8 cellular contexts compared by ENCODE assay signal in the genomic region with DNA sequence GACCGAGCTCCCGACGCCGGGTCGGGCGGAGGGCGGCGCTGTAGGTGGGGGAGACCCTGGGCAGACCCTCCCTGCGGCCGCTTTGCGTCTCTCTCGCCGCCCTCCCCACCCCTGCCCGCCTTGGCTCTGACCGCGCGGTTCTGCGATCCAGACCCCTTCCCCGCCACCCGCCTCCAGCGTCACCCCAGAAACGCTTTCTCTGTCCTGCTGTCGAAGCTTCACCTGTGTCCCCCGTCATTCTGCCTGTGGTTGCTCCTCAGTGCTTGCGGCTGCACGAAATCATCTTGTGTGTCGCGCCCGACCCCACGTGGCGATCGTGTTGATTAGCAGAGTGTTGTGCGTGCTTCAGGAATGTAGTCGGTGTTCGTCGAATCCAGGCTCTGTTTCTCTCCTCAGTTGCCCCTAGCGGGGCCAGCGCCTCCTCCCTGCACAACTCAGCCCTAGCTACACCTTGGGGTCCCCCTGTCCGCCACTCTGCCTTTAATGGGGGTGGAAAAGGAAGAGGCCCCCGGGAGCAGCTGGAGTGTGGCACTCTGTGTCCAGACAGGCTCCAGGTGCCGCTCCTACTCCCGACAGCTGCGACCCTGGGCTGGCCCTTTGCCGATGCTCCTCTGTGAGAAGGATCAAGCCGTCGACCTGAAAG. TPM values are rescaled to one million over a fixed set of nuclear protein-coding genes. Genes with fewer than 3 reads are reported as not detected.
A peak's percentile ranks its signal among the peaks of the same experiment; 100 is the strongest.
DNase-seq lines count a peak whose midpoint lies in the region; ATAC-seq and TF ChIP-seq lines count a peak whose summit lies in the region.

No MANE protein-coding gene starts in this region.

- H3K27ac ChIP-seq in OCI-LY7 (ENCODE audit: low read depth, low read length, poor library complexity, severe bottlenecking), result no peak overlapping the region
- peak overlapping the region; percentile 87 to 95 (median 92) for H3K27ac ChIP-seq in esophagus squamous epithelium

- H3K4me1 ChIP-seq in OCI-LY7 (ENCODE audit: insufficient read depth, low read length, poor library complexity, severe bottlenecking), result peaks cover 37% of the 10 kb centered on the region
- H3K4me1 ChIP-seq in esophagus squamous epithelium, result peaks cover 21 to 63% (median 26%) of the 10 kb centered on the region in 3 donors

- no peaks in the 10 kb centered on the region for H3K9me3 Mint-ChIP-seq in activated T-cell treated with anti-CD3 and anti-CD28 coated beads, Interleukin-2, amount 50 U/mL, for 72 hours
- no peaks in the 10 kb centered on the region for H3K9me3 Mint-ChIP-seq in naive thymus-derived CD8-positive, alpha-beta T cell
- no peaks in the 10 kb centered on the region for H3K9me3 Mint-ChIP-seq in stimulated activated naive B cell treated with anti-CD40 and anti-IgM and Interleukin-4, amounts not matched to agents 10 μg/mL and 1 μg/mL and 100 μg/mL, for 72 hours

- intact Hi-C loops in OCI-LY7 (cut with micrococcal nuclease; ENCODE audit: unreplicated experiment), result loop anchor here (1.0 to 5.0 kb wide), 3 partner anchors 56 to 244 kb away; partner anchors contain the start of genes BET1L, RIC8A and RNH1
- intact Hi-C loops in esophagus squamous epithelium (cut with DNase I), result no loop called here

- peak; percentile 65 for DNase-seq in GM06990 (ENCODE audit: extremely low read depth, insufficient read length)
- DNase-seq in OCI-LY7 (ENCODE audit: low spot score), result peak; percentile 78
- DNase-seq in activated T-cell treated with anti-CD3 and anti-CD28 coated beads, Interleukin-2, amount 50 U/mL, for 72 hours, result peak; percentile 69 to 74
- peak; percentile 44 for DNase-seq in esophagus squamous epithelium (lab: John Stamatoyannopoulos, UW)
- peak; percentile 69 to 93 (median 84) for DNase-seq in naive thymus-derived CD8-positive, alpha-beta T cell
- peak; percentile 62 for DNase-seq in stimulated activated naive B cell treated with anti-CD40 and anti-IgM and Interleukin-4, amounts not matched to agents 10 μg/mL and 1 μg/mL and 100 μg/mL, for 72 hours
- DNase-seq in NK-92 (lab: John Stamatoyannopoulos, UW; ENCODE audit: unreplicated experiment), result no peak

- no peaks in the 10 kb centered on the region for H3K27me3 ChIP-seq in GM06990 (replicated peaks; ENCODE audit: control insufficient read depth, insufficient read depth, low read length)
- H3K27me3 ChIP-seq in esophagus squamous epithelium, result no peaks in the 10 kb centered on the region

- H3K36me3 ChIP-seq in GM06990 (ENCODE audit: control insufficient read depth, insufficient read depth, low read length), result peaks cover 8% of the 10 kb centered on the region
- peaks cover 10% of the 10 kb centered on the region; the same call in 1 of the 2 replicates for H3K36me3 ChIP-seq in OCI-LY7 (ENCODE audit: insufficient read depth, low read length)
- H3K36me3 ChIP-seq in esophagus squamous epithelium, result peaks cover 0 to 31% (median 0%) of the 10 kb centered on the region in 3 donors

- no peak for TF ChIP-seq POLR2A in esophagus squamous epithelium (IDR thresholded peaks at IDR 0.05)

- CTCF ChIA-PET in OCI-LY7 (lab: Charles Lee; ENCODE audit: unreplicated experiment), result interaction anchor here (0.7 kb wide), 1 partner anchor 751 kb away, joined by 8 read pairs; no protein-coding TSS in a partner anchor

- H3K4me2 ChIP-seq in OCI-LY7 (ENCODE audit: low read length), result peak overlapping the region; percentile 86

- WGBS in esophagus squamous epithelium, 2 donors, result 0 to 19% methylated on average over 4 to 7 of the region's 46 CpGs

- H3K9me2 ChIP-seq in OCI-LY7 (ENCODE audit: insufficient read depth, low read length), result no peaks in the 10 kb centered on the region

- TF ChIP-seq CTCF in GM06990 (IDR thresholded peaks at IDR 0.05; ENCODE audit: insufficient read depth, low read length, poor library complexity, severe bottlenecking) (peak; percentile 32), OCI-LY7 (conservative IDR thresholded peaks at IDR 0.05; ENCODE audit: low read length) (peak; percentile 74), esophagus squamous epithelium (IDR thresholded peaks at IDR 0.05) (peak in 2 of 6 experiments; percentile 19 to 24)

- peaks cover 34% of the 10 kb centered on the region for H3K4me1 Mint-ChIP-seq in activated T-cell treated with anti-CD3 and anti-CD28 coated beads, Interleukin-2, amount 50 U/mL, for 72 hours (ENCODE audit: low read depth)
- peaks cover 19 to 50% (median 34%) of the 10 kb centered on the region in 4 donors for H3K4me1 Mint-ChIP-seq in naive thymus-derived CD8-positive, alpha-beta T cell
- H3K4me1 Mint-ChIP-seq in stimulated activated naive B cell treated with anti-CD40 and anti-IgM and Interleukin-4, amounts not matched to agents 10 μg/mL and 1 μg/mL and 100 μg/mL, for 72 hours, result peaks cover 32 to 46% of the 10 kb centered on the region in 2 donors

- no peaks in the 10 kb centered on the region; the same call in 1 of the 2 replicates for H3K79me2 ChIP-seq in OCI-LY7 (ENCODE audit: insufficient read depth, low read depth, low read length)

- ATAC-seq in HG03442 (IDR thresholded peaks at IDR 0.05; ENCODE audit: unreplicated experiment), result peak; percentile 7
- ATAC-seq in activated T-cell treated with anti-CD3 and anti-CD28 coated beads, Interleukin-2, amount 50 U/mL, for 72 hours (replicated peaks in 1 of 2), result peak; percentile 4 to 15
- ATAC-seq in naive thymus-derived CD8-positive, alpha-beta T cell, result peak; percentile 62 to 64
- peak; percentile 30 to 34 for ATAC-seq in stimulated activated naive B cell treated with anti-CD40 and anti-IgM and Interleukin-4, amounts not matched to agents 10 μg/mL and 1 μg/mL and 100 μg/mL, for 72 hours (replicated peaks)

- BruUV-seq in OCI-LY7 (replicated peaks; lab: Mats Ljungman, UMichigan), result no TSS peak

- peak overlapping the region; percentile 77 for H3K27ac Mint-ChIP-seq in activated T-cell treated with anti-CD3 and anti-CD28 coated beads, Interleukin-2, amount 50 U/mL, for 72 hours
- H3K27ac Mint-ChIP-seq in naive thymus-derived CD8-positive, alpha-beta T cell, result peak overlapping the region; percentile 85 to 98 (median 97)
- peak overlapping the region; percentile 96 for H3K27ac Mint-ChIP-seq in stimulated activated naive B cell treated with anti-CD40 and anti-IgM and Interleukin-4, amounts not matched to agents 10 μg/mL and 1 μg/mL and 100 μg/mL, for 72 hours

- peaks cover 2 to 3% of the 10 kb centered on the region in 2 donors for H3K36me3 Mint-ChIP-seq in activated T-cell treated with anti-CD3 and anti-CD28 coated beads, Interleukin-2, amount 50 U/mL, for 72 hours (ENCODE audit: insufficient read depth in 2 of 2)
- peaks cover 0 to 18% (median 2%) of the 10 kb centered on the region in 3 donors for H3K36me3 Mint-ChIP-seq in naive thymus-derived CD8-positive, alpha-beta T cell
- peaks cover 26 to 35% of the 10 kb centered on the region in 2 donors for H3K36me3 Mint-ChIP-seq in stimulated activated naive B cell treated with anti-CD40 and anti-IgM and Interleukin-4, amounts not matched to agents 10 μg/mL and 1 μg/mL and 100 μg/mL, for 72 hours

- peak overlapping the region; percentile 91 to 93 for H3K4me3 Mint-ChIP-seq in activated T-cell treated with anti-CD3 and anti-CD28 coated beads, Interleukin-2, amount 50 U/mL, for 72 hours
- H3K4me3 Mint-ChIP-seq in naive thymus-derived CD8-positive, alpha-beta T cell, result peak overlapping the region; percentile 87 to 99 (median 97)
- peak overlapping the region; percentile 86 to 94 for H3K4me3 Mint-ChIP-seq in stimulated activated naive B cell treated with anti-CD40 and anti-IgM and Interleukin-4, amounts not matched to agents 10 μg/mL and 1 μg/mL and 100 μg/mL, for 72 hours

- POLR2A ChIA-PET in OCI-LY7 (lab: Charles Lee), result no interaction called here
- POLR2A ChIA-PET in naive thymus-derived CD8-positive, alpha-beta T cell (lab: Charles Lee), result interaction anchor here (0.8 to 7.8 kb wide), 13 partner anchors 36 to 244 kb away, joined by 3 to 144 read pairs (median 7); partner anchors contain the start of genes BET1L, IFITM2, RIC8A and RNH1

- H2AFZ ChIP-seq in OCI-LY7 (ENCODE audit: low read length), result peak overlapping the region; percentile 57; the same call in 1 of the 2 replicates

- no peaks in the 10 kb centered on the region for H4K20me1 ChIP-seq in OCI-LY7 (ENCODE audit: insufficient read depth, low read length)

- H3K9me3 ChIP-seq in OCI-LY7 (ENCODE audit: low read length) (no peaks in the 10 kb centered on the region), esophagus squamous epithelium (no peaks in the 10 kb centered on the region)

- no peaks in the 10 kb centered on the region for H3K27me3 Mint-ChIP-seq in activated T-cell treated with anti-CD3 and anti-CD28 coated beads, Interleukin-2, amount 50 U/mL, for 72 hours (ENCODE audit: low read depth)
- no peaks in the 10 kb centered on the region for H3K27me3 Mint-ChIP-seq in naive thymus-derived CD8-positive, alpha-beta T cell
- H3K27me3 Mint-ChIP-seq in stimulated activated naive B cell treated with anti-CD40 and anti-IgM and Interleukin-4, amounts not matched to agents 10 μg/mL and 1 μg/mL and 100 μg/mL, for 72 hours, result no peaks in the 10 kb centered on the region

- H3K4me3 ChIP-seq in GM06990 (replicated peaks; ENCODE audit: low read depth, low read length), result peak overlapping the region; percentile 84
- peak overlapping the region; percentile 74 for H3K4me3 ChIP-seq in OCI-LY7 (ENCODE audit: low read depth, low read length, poor library complexity, severe bottlenecking)
- peak overlapping the region; percentile 66 to 100 (median 92) for H3K4me3 ChIP-seq in esophagus squamous epithelium

RNA-seq across cellular contexts. Expression of gene PTDSS2, which starts 0.9 kb away (rescaled TPM):
- total RNA-seq in OCI-LY7 (2014; rRNA removed; shearing (Covaris generic)), result 19.6 and 27.8 TPM in 2 replicates
- total RNA-seq in OCI-LY7 (2022) (30.3 and 32.7 TPM in 2 replicates), esophagus squamous epithelium (10 to 100 TPM; 15.8 to 34.3 (median 22.8) TPM)
- total RNA-seq in activated T-cell treated with anti-CD3 and anti-CD28 coated beads, Interleukin-2, amount 50 U/mL, for 72 hours, result 10 to 100 TPM; 20.6 to 22.5 TPM
- 10 to 100 TPM; 25.9 to 30.2 TPM for total RNA-seq in naive thymus-derived CD8-positive, alpha-beta T cell
- polyA plus RNA-seq in naive thymus-derived CD8-positive, alpha-beta T cell, result 10 to 100 TPM in 2 of 3 donors, 1 to 10 TPM in 1; 9.0 to 13.0 (median 11.6) TPM

RNA-seq across cellular contexts. Expression of gene ANO9, which starts 9.1 kb away (rescaled TPM):
- total RNA-seq in OCI-LY7 (2014; rRNA removed; shearing (Covaris generic)), result 22.2 and 25.7 TPM in 2 replicates
- total RNA-seq in OCI-LY7 (2022) (27.6 and 28.2 TPM in 2 replicates), esophagus squamous epithelium (10 to 100 TPM; 11.0 to 22.1 (median 16.2) TPM)
- 10 to 100 TPM; 34.3 to 56.5 TPM for total RNA-seq in activated T-cell treated with anti-CD3 and anti-CD28 coated beads, Interleukin-2, amount 50 U/mL, for 72 hours
- 10 to 100 TPM; 70.1 to 78.6 TPM for total RNA-seq in naive thymus-derived CD8-positive, alpha-beta T cell
- 1 to 10 TPM; 4.8 to 8.6 (median 7.3) TPM for polyA plus RNA-seq in naive thymus-derived CD8-positive, alpha-beta T cell

RNA-seq across cellular contexts. Expression of gene SIGIRR, which starts 36.1 kb away (rescaled TPM):
- total RNA-seq in OCI-LY7 (2014; rRNA removed; shearing (Covaris generic)), result 36.9 and 57.2 TPM in 2 replicates
- 25.3 and 29.2 TPM in 2 replicates for total RNA-seq in OCI-LY7 (2022)
- 10 to 100 TPM; 59.3 to 68.4 TPM for total RNA-seq in activated T-cell treated with anti-CD3 and anti-CD28 coated beads, Interleukin-2, amount 50 U/mL, for 72 hours
- total RNA-seq in esophagus squamous epithelium, result 10 to 100 TPM; 15.5 to 35.1 (median 16.1) TPM
- total RNA-seq in naive thymus-derived CD8-positive, alpha-beta T cell, result 100 to 1,000 TPM; 332 to 337 TPM
- 100 to 1,000 TPM; 195 to 233 (median 206) TPM for polyA plus RNA-seq in naive thymus-derived CD8-positive, alpha-beta T cell

RNA-seq across cellular contexts. Expression of gene RNH1, which starts 56.1 kb away (rescaled TPM):
- 57.1 and 65.7 TPM in 2 replicates for total RNA-seq in OCI-LY7 (2014; rRNA removed; shearing (Covaris generic))
- 48.8 and 65.5 TPM in 2 replicates for total RNA-seq in OCI-LY7 (2022)
- 10 to 100 TPM; 88.9 to 95.3 TPM for total RNA-seq in activated T-cell treated with anti-CD3 and anti-CD28 coated beads, Interleukin-2, amount 50 U/mL, for 72 hours
- 100 to 1,000 TPM; 206 to 378 (median 222) TPM for total RNA-seq in esophagus squamous epithelium
- total RNA-seq in naive thymus-derived CD8-positive, alpha-beta T cell, result 100 to 1,000 TPM; 102 to 107 TPM
- 100 to 1,000 TPM; 152 to 198 (median 170) TPM for polyA plus RNA-seq in naive thymus-derived CD8-positive, alpha-beta T cell

RNA-seq across cellular contexts. Expression of gene PKP3, which starts 56.9 kb away (rescaled TPM):
- total RNA-seq in OCI-LY7 (2014; rRNA removed; shearing (Covaris generic)), result not detected in 2 replicates
- total RNA-seq in OCI-LY7 (2022) (not detected in 2 replicates), esophagus squamous epithelium (1,000 to 10,000 TPM in 1 of 4 donors, 100 to 1,000 TPM in 3; 314 to 1,016 (median 520) TPM)
- 1 to 10 TPM in 1 of 2 donors, under 1 TPM in 1; 0.16 to 1.2 TPM for total RNA-seq in activated T-cell treated with anti-CD3 and anti-CD28 coated beads, Interleukin-2, amount 50 U/mL, for 72 hours
- total RNA-seq in naive thymus-derived CD8-positive, alpha-beta T cell, result under 1 TPM; 0.16 to 0.29 TPM
- under 1 TPM in 2 of 3 donors, not detected in 1; 0.15 to 0.47 TPM for polyA plus RNA-seq in naive thymus-derived CD8-positive, alpha-beta T cell

Comparison
In these comparisons a context has a peak if more than half of its experiments do, and no peak if none do; other contexts are left out.
1. ATAC-seq: peak in every context shown above with its lines; median percentile 63 in naive thymus-derived CD8-positive, alpha-beta T cell; 32 in stimulated activated naive B cell treated with anti-CD40 and anti-IgM and Interleukin-4, amounts not matched to agents 10 μg/mL and 1 μg/mL and 100 μg/mL, for 72 hours; 10 in activated T-cell treated with anti-CD3 and anti-CD28 coated beads, Interleukin-2, amount 50 U/mL, for 72 hours; 7 in HG03442.
2. RNA of gene SIGIRR, which starts 36.1 kb away (total RNA-seq): 332 to 337 TPM in naive thymus-derived CD8-positive, alpha-beta T cell; 59.3 to 68.4 TPM in activated T-cell treated with anti-CD3 and anti-CD28 coated beads, Interleukin-2, amount 50 U/mL, for 72 hours, 25.3 to 57.2 TPM in OCI-LY7 and 15.5 to 35.1 TPM in esophagus squamous epithelium; every median in the first group is over 4 times any median in the second.
3. Peak in every context shown above with its lines, with median percentiles within 50 percentile points of each other: H3K4me3 ChIP-seq, H3K27ac Mint-ChIP-seq and H3K4me3 Mint-ChIP-seq.